1 cellular context compared by ENCODE assay signal in genomic region chr14:67495827-67496226, GRCh38.
TF ChIP-seq lines count a peak whose summit lies in the region.

No MANE protein-coding gene starts in this region.

TF ChIP-seq in H1, 55 proteins besides CTCF, POLR2A, EP300 and RAD21:
- TF ChIP-seq SRF (IDR thresholded peaks at IDR 0.05; ENCODE audit: low read depth, low read length) (no peak), YY1 (IDR thresholded peaks at IDR 0.05; ENCODE audit: low read depth, low read length) (no peak), SIRT6 (IDR thresholded peaks at IDR 0.05; ENCODE audit: low read length) (no peak), TAF1 (IDR thresholded peaks at IDR 0.05; ENCODE audit: low read depth, low read length) (no peak), CBX5 (IDR thresholded peaks at IDR 0.05; ENCODE audit: low read depth, low read length) (no peak), SUZ12 (IDR thresholded peaks at IDR 0.05; ENCODE audit: low read length) (no peak), TAF7 (optimal IDR thresholded peaks at IDR 0.05; ENCODE audit: borderline replicate concordance, low read depth, low read length) (no peak)
